ENCODE assay signal across 24 cellular contexts in genomic region chr2:95380280-95380679, GRCh38. TPM values are rescaled to one million over a fixed set of nuclear protein-coding genes. Genes with fewer than 3 reads are reported as not detected.
DNase-seq lines count a peak whose midpoint lies in the region; ATAC-seq and TF ChIP-seq lines count a peak whose summit lies in the region.
"Had no signal": no experiment of that assay in that cellular context is flagged by ENCODE, and none has a peak within 500 bp of the region (broad histone marks: within the 10 kb centered on the region; RNA-seq: fewer than 3 reads in every experiment).

No MANE protein-coding gene starts in this region.

- no peak overlapping the region for H3K27ac ChIP-seq in coronary artery
- H3K27ac ChIP-seq in upper lobe of right lung: no peak overlapping the region
- H3K27ac ChIP-seq: A549; BLaER1 treated with 17β-estradiol and CSF1 and Interleukin-3, amounts not matched to agents 10 nM and 100 nM; GM23248 had no signal

- H3K36me3 Mint-ChIP-seq in activated CD4-positive, alpha-beta T cell treated with anti-CD3 and anti-CD28 coated beads for 36 hours (ENCODE audit: low read depth): no peaks in the 10 kb centered on the region
- H3K36me3 Mint-ChIP-seq: CD14-positive monocyte; CD8-positive, alpha-beta memory T cell had no signal

- H3K36me3 ChIP-seq in upper lobe of right lung: no peaks in the 10 kb centered on the region
- H3K36me3 ChIP-seq: BE2C; BLaER1 treated with 17β-estradiol and CSF1 and Interleukin-3, amounts not matched to agents 10 nM and 100 nM had no signal

- CTCF ChIA-PET in activated CD4-positive, alpha-beta T cell treated with anti-CD3 and anti-CD28 coated beads for 36 hours (lab: Charles Lee): interaction anchor here (1.1 to 1.2 kb wide), 2 partner anchors 9 to 21 kb away, joined by 3 to 6 read pairs; no protein-coding TSS in a partner anchor

- POLR2A ChIA-PET in activated CD4-positive, alpha-beta T cell treated with anti-CD3 and anti-CD28 coated beads for 36 hours (lab: Charles Lee): no interaction called here

- H3K9me3 ChIP-seq in upper lobe of right lung: no peaks in the 10 kb centered on the region
- H3K9me3 ChIP-seq: A549; BE2C; BLaER1 treated with 17β-estradiol and CSF1 and Interleukin-3, amounts not matched to agents 10 nM and 100 nM had no signal

- H3K4me3 Mint-ChIP-seq in activated CD4-positive, alpha-beta T cell treated with anti-CD3 and anti-CD28 coated beads for 36 hours: no peak overlapping the region
- H3K4me3 Mint-ChIP-seq: CD14-positive monocyte; CD4-positive, alpha-beta T cell; CD8-positive, alpha-beta memory T cell had no signal

- intact Hi-C loops in posterior vena cava (cut with DNase I): no loop called here
- intact Hi-C loops in upper lobe of right lung (cut with DNase I): no loop called here
- intact Hi-C loops in activated CD4-positive, alpha-beta T cell treated with anti-CD3 and anti-CD28 coated beads for 36 hours (cut with DNase I, micrococcal nuclease): no loop called here

- ATAC-seq in upper lobe of right lung (no peak), GM21515 (IDR thresholded peaks at IDR 0.05; ENCODE audit: unreplicated experiment) (no peak), GM18517 (IDR thresholded peaks at IDR 0.05; ENCODE audit: unreplicated experiment) (no peak), HG03521 (IDR thresholded peaks at IDR 0.05; ENCODE audit: unreplicated experiment) (no peak)
- no peak for ATAC-seq in activated CD4-positive, alpha-beta T cell treated with anti-CD3 and anti-CD28 coated beads for 36 hours
- ATAC-seq: GM12878 had no signal

- H3K4me3 ChIP-seq in coronary artery (no peak overlapping the region), upper lobe of right lung (no peak overlapping the region)
- H3K4me3 ChIP-seq: A549; BLaER1 treated with 17β-estradiol and CSF1 and Interleukin-3, amounts not matched to agents 10 nM and 100 nM; GM12878; GM23248 had no signal

- no peak overlapping the region for H3K27ac Mint-ChIP-seq in activated CD4-positive, alpha-beta T cell treated with anti-CD3 and anti-CD28 coated beads for 36 hours
- H3K27ac Mint-ChIP-seq: CD14-positive monocyte; CD4-positive, alpha-beta T cell; CD8-positive, alpha-beta memory T cell had no signal

- no peaks in the 10 kb centered on the region for H3K4me1 Mint-ChIP-seq in activated CD4-positive, alpha-beta T cell treated with anti-CD3 and anti-CD28 coated beads for 36 hours
- H3K4me1 Mint-ChIP-seq: CD14-positive monocyte; CD8-positive, alpha-beta memory T cell had no signal

- TF ChIP-seq CTCF in coronary artery (IDR thresholded peaks at IDR 0.05): no peak
- TF ChIP-seq CTCF in upper lobe of right lung (IDR thresholded peaks at IDR 0.05): no peak

- no peaks in the 10 kb centered on the region for H3K27me3 ChIP-seq in upper lobe of right lung
- H3K27me3 ChIP-seq: BE2C; BLaER1 treated with 17β-estradiol and CSF1 and Interleukin-3, amounts not matched to agents 10 nM and 100 nM had no signal

- peaks cover 8% of the 10 kb centered on the region for H3K27me3 Mint-ChIP-seq in activated CD4-positive, alpha-beta T cell treated with anti-CD3 and anti-CD28 coated beads for 36 hours

- DNase-seq in coronary artery (ENCODE audit: low spot score) (peak; percentile 59), islet precursor cell (peak; percentile 12), posterior vena cava (ENCODE audit: low spot score) (peak; percentile 38), upper lobe of right lung (peak; percentile 35)
- DNase-seq in activated CD4-positive, alpha-beta T cell treated with anti-CD3 and anti-CD28 coated beads for 36 hours: no peak
- DNase-seq: 8988T; ACHN; AML-193; BE2C; CD4-positive, alpha-beta T cell; CD8-positive, alpha-beta memory T cell; DMS 273 treated with DMSO at 0.1 percent for 48 hours; DMS79; EL; GDM1; GM23248; HCEC 1CT had no signal

- no peaks in the 10 kb centered on the region for H3K4me1 ChIP-seq in upper lobe of right lung
- H3K4me1 ChIP-seq: A549, BE2C had no signal

- no peaks in the 10 kb centered on the region for H3K9me3 Mint-ChIP-seq in activated CD4-positive, alpha-beta T cell treated with anti-CD3 and anti-CD28 coated beads for 36 hours (ENCODE audit: low read depth)
- H3K9me3 Mint-ChIP-seq: CD4-positive, alpha-beta T cell; CD8-positive, alpha-beta memory T cell had no signal

RNA-seq across cellular contexts. Expression of gene FAHD2A, which starts 22.2 kb away (rescaled TPM):
- total RNA-seq in posterior vena cava (10 to 100 TPM; 14.1 to 18.3 TPM), upper lobe of right lung (22.8 TPM)
- total RNA-seq in activated CD4-positive, alpha-beta T cell treated with anti-CD3 and anti-CD28 coated beads for 36 hours: 10 to 100 TPM; 37.9 to 41.2 TPM
